ENCODE assay signal across 8 cellular contexts in genomic region chr1:217090073-217090911, GRCh38.
DNase-seq lines count a peak whose midpoint lies in the region; ATAC-seq and TF ChIP-seq lines count a peak whose summit lies in the region.
"Had no signal": no experiment of that assay in that cellular context is flagged by ENCODE, and none has a peak within 500 bp of the region (broad histone marks: within the 10 kb centered on the region; RNA-seq: fewer than 3 reads in every experiment).

No MANE protein-coding gene starts in this region.

- TF ChIP-seq CTCF in LNCaP clone FGC (IDR thresholded peaks at IDR 0.05; ENCODE audit: control insufficient read depth, extremely low read depth, insufficient read depth), result no peak

- H3K36me3 ChIP-seq in iPS-20b (ENCODE audit: insufficient read depth, low read depth, low read length), result no peaks in the 10 kb centered on the region

- H3K27me3 ChIP-seq in iPS-20b (ENCODE audit: insufficient read depth, low read length), result peaks cover 66% of the 10 kb centered on the region

- ATAC-seq in GM19395 (IDR thresholded peaks at IDR 0.05; ENCODE audit: unreplicated experiment), result no peak
- no peak for ATAC-seq in GM19397 (IDR thresholded peaks at IDR 0.05; ENCODE audit: unreplicated experiment)

- H3K9me3 ChIP-seq in iPS-20b (ENCODE audit: insufficient read depth, low read depth, low read length), result no peaks in the 10 kb centered on the region

- H3K4me1 ChIP-seq in iPS-20b (ENCODE audit: insufficient read depth, low read length), result peaks cover 14% of the 10 kb centered on the region; the same call in 1 of the 2 replicates

- DNase-seq in LNCaP clone FGC (ENCODE audit: low read depth), result no peak
- peak in 32 of 58 donors; percentile 6 to 64 (median 24) for DNase-seq in anterior cingulate cortex (lab: John Stamatoyannopoulos, UW)
- DNase-seq in effector CD4-positive, alpha-beta T cell, result no peak
- DNase-seq: cerebellar nuclear complex had no signal

- H3K27ac ChIP-seq in iPS-20b (ENCODE audit: low read length) (no peak overlapping the region), skin epidermis (no peak overlapping the region)

- H3K9ac ChIP-seq in iPS-20b (ENCODE audit: low read depth, low read length), result peak overlapping the region; percentile 36; the same call in 1 of the 2 replicates

- peak overlapping the region; percentile 62 for H3K4me3 ChIP-seq in LNCaP clone FGC (ENCODE audit: low read depth, low read length)
- H3K4me3 ChIP-seq in iPS-20b (ENCODE audit: low read length), result peak overlapping the region; percentile 79
- H3K4me3 ChIP-seq in skin epidermis, result peak overlapping the region in 4 of 7 experiments; percentile 9 to 34 (median 24)

Comparison
In these comparisons a context has a peak if more than half of its experiments do, and no peak if none do; other contexts are left out.
1. DNase-seq: peak in anterior cingulate cortex (32 of 58); none in LNCaP clone FGC (single experiment) and effector CD4-positive, alpha-beta T cell (single experiment).
2. H3K4me3 ChIP-seq: peak in every context shown above with its lines; median percentile 79 in iPS-20b; 62 in LNCaP clone FGC; 24 in skin epidermis.